Comparison of ENCODE assay signal across 19 cellular contexts in the genomic region with DNA sequence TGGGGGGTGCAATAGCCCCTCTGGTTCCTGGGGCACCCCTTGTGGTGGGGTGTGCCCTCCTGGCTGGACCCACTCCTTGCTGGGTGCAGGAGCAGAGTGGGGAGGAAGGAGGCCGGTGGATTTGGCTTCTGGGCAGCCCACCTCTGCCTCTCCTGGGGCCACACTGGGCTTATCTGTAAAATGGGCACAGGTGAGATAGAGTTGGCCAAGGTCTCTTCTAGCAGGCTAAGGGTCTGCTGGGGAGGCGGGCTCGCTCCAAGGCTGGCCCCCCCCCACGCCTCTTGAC. TPM values are rescaled to one million over a fixed set of nuclear protein-coding genes. Genes with fewer than 3 reads are reported as not detected.
DNase-seq lines count a peak whose midpoint lies in the region; ATAC-seq, FAIRE-seq and TF ChIP-seq lines count a peak whose summit lies in the region.
"Had no signal": no experiment of that assay in that cellular context is flagged by ENCODE, and none has a peak within 500 bp of the region (broad histone marks: within the 10 kb centered on the region; RNA-seq: fewer than 3 reads in every experiment).

No MANE protein-coding gene starts in this region.

- TF ChIP-seq CTCF in natural killer cell (IDR thresholded peaks at IDR 0.05) (no peak), astrocyte (IDR thresholded peaks at IDR 0.05; ENCODE audit: insufficient read depth, low read depth, low read length) (no peak)

- H3K4me2 ChIP-seq in astrocyte (ENCODE audit: low read length) (no peak overlapping the region), neuronal stem cell (ENCODE audit: insufficient read depth, low read length, poor library complexity, severe bottlenecking) (no peak overlapping the region)

- no peak overlapping the region for H3K23ac ChIP-seq in neuronal stem cell (ENCODE audit: low read depth, low read length, poor library complexity)

- H2AK5ac ChIP-seq in neuronal stem cell (ENCODE audit: low read depth, low read length) = peak overlapping the region; percentile 91

- H3K4me3 Mint-ChIP-seq in natural killer cell = peak overlapping the region; percentile 55
- H3K4me3 Mint-ChIP-seq in natural killer cell treated with Interleukin-12 subunit alpha and Interleukin-12 subunit beta and Interleukin-15 and Interleukin-18, amount 100 ng/mL, for 72 hours = no peak overlapping the region
- no peak overlapping the region for H3K4me3 Mint-ChIP-seq in astrocyte (ENCODE audit: unreplicated experiment)
- H3K4me3 Mint-ChIP-seq: CD8-positive, alpha-beta T cell; HFFc6 had no signal

- no peak for FAIRE-seq in astrocyte (lab: Jason Lieb, UNC)
- FAIRE-seq: A204.1, GM12892, HepG2, HTR-8/SVneo had no signal

- H2BK5ac ChIP-seq in neuronal stem cell (ENCODE audit: low read length) = no peak overlapping the region

- H2BK12ac ChIP-seq in neuronal stem cell (ENCODE audit: low read length) = no peak overlapping the region

- H3K27ac ChIP-seq in astrocyte (ENCODE audit: low read depth, low read length) = no peak overlapping the region
- no peak overlapping the region for H3K27ac ChIP-seq in neuronal stem cell (replicated peaks; ENCODE audit: low read length)

- H3K9ac ChIP-seq in astrocyte (ENCODE audit: low read length) (no peak overlapping the region), neuronal stem cell (ENCODE audit: low read depth, low read length, poor library complexity) (no peak overlapping the region)

- H3K4me3 ChIP-seq in astrocyte (ENCODE audit: insufficient read depth, low read depth, low read length) = no peak overlapping the region
- H3K4me3 ChIP-seq in neuronal stem cell (ENCODE audit: low read length in 2 of 2) = no peak overlapping the region

- H3K27ac Mint-ChIP-seq in natural killer cell (no peak overlapping the region), astrocyte (ENCODE audit: unreplicated experiment) (peak overlapping the region; percentile 18)
- H3K27ac Mint-ChIP-seq in natural killer cell treated with Interleukin-12 subunit alpha and Interleukin-12 subunit beta and Interleukin-15 and Interleukin-18, amount 100 ng/mL, for 72 hours = no peak overlapping the region
- H3K27ac Mint-ChIP-seq: CD14-positive monocyte; CD8-positive, alpha-beta T cell; HFFc6 had no signal

- H2BK15ac ChIP-seq in neuronal stem cell (ENCODE audit: low read length) = no peak overlapping the region

- no peak overlapping the region for H4K91ac ChIP-seq in neuronal stem cell (ENCODE audit: low read depth, low read length, poor library complexity)

- H3K9me3 Mint-ChIP-seq in natural killer cell (no peaks in the 10 kb centered on the region), astrocyte (ENCODE audit: unreplicated experiment) (peaks cover 7% of the 10 kb centered on the region)
- H3K9me3 Mint-ChIP-seq in natural killer cell treated with Interleukin-12 subunit alpha and Interleukin-12 subunit beta and Interleukin-15 and Interleukin-18, amount 100 ng/mL, for 72 hours = no peaks in the 10 kb centered on the region
- H3K9me3 Mint-ChIP-seq: CD8-positive, alpha-beta T cell; HFFc6 had no signal

- no peaks in the 10 kb centered on the region for H3K79me2 ChIP-seq in astrocyte (ENCODE audit: insufficient read depth, low read length)

- H3K4me1 ChIP-seq in astrocyte (ENCODE audit: insufficient read depth, low read length) = no peaks in the 10 kb centered on the region
- peaks cover 0 to 4% of the 10 kb centered on the region in 2 donors for H3K4me1 ChIP-seq in neuronal stem cell (ENCODE audit: control insufficient read depth in 2 of 2, insufficient read depth in 1 of 2, low read depth in 1 of 2, low read length in 2 of 2)
- H3K4me1 ChIP-seq: Caco-2 had no signal

- H2BK120ac ChIP-seq in neuronal stem cell (ENCODE audit: low read depth, low read length) = no peak overlapping the region

- H3K36me3 ChIP-seq in astrocyte (ENCODE audit: insufficient read depth, low read length) = no peaks in the 10 kb centered on the region
- H3K36me3 ChIP-seq in neuronal stem cell (replicated peaks in 1 of 2; ENCODE audit: control insufficient read depth in 2 of 2, insufficient read depth in 2 of 2, low read length in 2 of 2) = no peaks in the 10 kb centered on the region
- H3K36me3 ChIP-seq: BE2C had no signal

- H3K18ac ChIP-seq in neuronal stem cell (ENCODE audit: low read length) = no peak overlapping the region

- H3K27me3 ChIP-seq in astrocyte (ENCODE audit: insufficient read depth, low read length) (peaks cover 73% of the 10 kb centered on the region), neuronal stem cell (ENCODE audit: control insufficient read depth in 3 of 3, insufficient read depth in 3 of 3, low read depth in 1 of 3, low read length in 3 of 3) (peaks cover 77 to 99% (median 98%) of the 10 kb centered on the region in 3 experiments)
- H3K27me3 ChIP-seq: BE2C had no signal

- ATAC-seq in natural killer cell = no peak
- no peak for ATAC-seq in natural killer cell treated with Interleukin-12 subunit alpha and Interleukin-12 subunit beta and Interleukin-15 and Interleukin-18, amount 100 ng/mL, for 72 hours
- ATAC-seq: CD8-positive, alpha-beta T cell; HepG2 had no signal

- H3K14ac ChIP-seq in neuronal stem cell (ENCODE audit: low read length) = no peak overlapping the region

- H3K9me3 ChIP-seq in astrocyte (ENCODE audit: insufficient read depth, low read depth, low read length) (no peaks in the 10 kb centered on the region), neuronal stem cell (replicated peaks in 1 of 2; ENCODE audit: control insufficient read depth in 2 of 2, insufficient read depth in 1 of 2, low read depth in 1 of 2, low read length in 2 of 2) (no peaks in the 10 kb centered on the region)
- H3K9me3 ChIP-seq: BE2C, Caco-2 had no signal

- intact Hi-C loops in natural killer cell (cut with micrococcal nuclease) = no loop called here

- H3K36me3 Mint-ChIP-seq in natural killer cell (peaks cover 9% of the 10 kb centered on the region), astrocyte (ENCODE audit: low read depth, unreplicated experiment) (no peaks in the 10 kb centered on the region)
- H3K36me3 Mint-ChIP-seq in natural killer cell treated with Interleukin-12 subunit alpha and Interleukin-12 subunit beta and Interleukin-15 and Interleukin-18, amount 100 ng/mL, for 72 hours = peaks cover 6% of the 10 kb centered on the region
- H3K36me3 Mint-ChIP-seq: CD14-positive monocyte; CD8-positive, alpha-beta T cell had no signal

- no peak overlapping the region for H3K4ac ChIP-seq in neuronal stem cell (ENCODE audit: low read length)

- H4K20me1 ChIP-seq in astrocyte (ENCODE audit: insufficient read depth, low read length) = no peaks in the 10 kb centered on the region

- no CpG with 5 or more reads among the region's 4 CpGs for WGBS in neuronal stem cell (ENCODE audit: extremely low coverage in 2 of 2, insufficient read length in 2 of 2, insufficient replicate concordance in 1 of 2), 2 donors

- H3K4me1 Mint-ChIP-seq in natural killer cell = peaks cover 7 to 13% of the 10 kb centered on the region in 2 donors
- H3K4me1 Mint-ChIP-seq in natural killer cell treated with Interleukin-12 subunit alpha and Interleukin-12 subunit beta and Interleukin-15 and Interleukin-18, amount 100 ng/mL, for 72 hours (ENCODE audit: low read depth in 2 of 2) = peaks cover 11 to 15% of the 10 kb centered on the region in 2 donors
- H3K4me1 Mint-ChIP-seq in astrocyte (ENCODE audit: low read depth, unreplicated experiment) = peaks cover 7% of the 10 kb centered on the region

- DNase-seq in natural killer cell = no peak
- no peak for DNase-seq in natural killer cell treated with Interleukin-12 subunit alpha and Interleukin-12 subunit beta and Interleukin-15 and Interleukin-18, amount 100 ng/mL, for 72 hours (ENCODE audit: low spot score)
- no peak for DNase-seq in astrocyte (ENCODE audit: low read depth)
- no peak for DNase-seq in neuronal stem cell (ENCODE audit: low spot score)
- no peak for DNase-seq in AG08395 (ENCODE audit: low spot score)
- DNase-seq in NCI-H2227 (lab: John Stamatoyannopoulos, UW; ENCODE audit: unreplicated experiment) = no peak
- no peak for DNase-seq in middle frontal gyrus (ENCODE audit: extremely low spot score, low spot score)
- DNase-seq: BE2C; Caco-2; CD8-positive, alpha-beta T cell; DND-41; GDM1; HCEC 1CT; HFFc6 had no signal

- H3K27me3 Mint-ChIP-seq in natural killer cell (ENCODE audit: low read depth in 2 of 2) (peaks cover 41 to 45% of the 10 kb centered on the region in 2 donors), astrocyte (ENCODE audit: low read depth, unreplicated experiment) (peaks cover 66% of the 10 kb centered on the region)
- peaks cover 34 to 35% of the 10 kb centered on the region in 2 donors for H3K27me3 Mint-ChIP-seq in natural killer cell treated with Interleukin-12 subunit alpha and Interleukin-12 subunit beta and Interleukin-15 and Interleukin-18, amount 100 ng/mL, for 72 hours

- no peak overlapping the region for H4K8ac ChIP-seq in neuronal stem cell (ENCODE audit: low read depth, low read length)

- no peak overlapping the region for H2AFZ ChIP-seq in astrocyte (ENCODE audit: low read depth, low read length)
- H2AFZ ChIP-seq in neuronal stem cell (ENCODE audit: low read length) = no peak overlapping the region

- no peaks in the 10 kb centered on the region for H3K79me1 ChIP-seq in neuronal stem cell (ENCODE audit: low read depth, low read length)

RNA-seq across cellular contexts. Expression of a gene that starts 12.8 kb away (rescaled TPM):
- total RNA-seq in natural killer cell (not detected), astrocyte (0.25 TPM in 1 of 2 replicates, not detected in the other)
- total RNA-seq in natural killer cell treated with Interleukin-12 subunit alpha and Interleukin-12 subunit beta and Interleukin-15 and Interleukin-18, amount 100 ng/mL, for 72 hours = not detected
- polyA plus RNA-seq in neuronal stem cell (2013, experiment 1 of 2) = 0.04 TPM
- polyA plus RNA-seq in neuronal stem cell (2013, experiment 2 of 2) = 0.07 TPM
- total RNA-seq: CD8-positive, alpha-beta T cell; HepG2; HFFc6 had no signal
- polyA plus RNA-seq: CD14-positive monocyte, HepG2 had no signal
